26 cellular contexts compared by ENCODE assay signal in genomic region chr6:153613719-153614455, GRCh38.
"Had no signal": no experiment of that assay in that cellular context is flagged by ENCODE, and none has a peak within 500 bp of the region (broad histone marks: within the 10 kb centered on the region; RNA-seq: fewer than 3 reads in every experiment).

No MANE protein-coding gene starts in this region.

- H3K27ac ChIP-seq: breast epithelium, cardiac muscle cell, coronary artery, esophagus muscularis mucosa, foreskin keratinocyte, gastrocnemius medialis had no signal

- H3K4me3 ChIP-seq: breast epithelium, cardiac muscle cell, coronary artery, esophagus muscularis mucosa, gastrocnemius medialis had no signal

- H3K36me3 ChIP-seq: breast epithelium, cardiac muscle cell, esophagus muscularis mucosa, gastrocnemius medialis had no signal

- H3K4me1 ChIP-seq: foreskin keratinocyte, gastrocnemius medialis had no signal

- ATAC-seq: activated CD4-positive, alpha-beta T cell treated with anti-CD3 and anti-CD28 coated beads for 36 hours; activated naive CD4-positive, alpha-beta T cell treated with anti-CD3 and anti-CD28 coated beads, Interleukin-2, amount 50 U/mL, for 72 hours; activated T-cell treated with anti-CD3 and anti-CD28 coated beads, Interleukin-2, amount 50 U/mL, for 72 hours; effector memory CD8-positive, alpha-beta T cell; foreskin keratinocyte; gastrocnemius medialis; T-helper 17 cell had no signal

- H3K9me3 ChIP-seq: breast epithelium, esophagus muscularis mucosa, gastrocnemius medialis had no signal

- DNase-seq: activated CD4-positive, alpha-beta memory T cell treated with anti-CD3 and anti-CD28 coated beads, Interleukin-2, amount 10 ng/mL, durations not matched to agents 7 days and 5 days; activated CD4-positive, alpha-beta T cell treated with anti-CD3 and anti-CD28 coated beads for 36 hours; activated CD4-positive, alpha-beta T cell treated with anti-CD3 and anti-CD28 coated beads, Interleukin-2, amount 10 ng/mL, durations not matched to agents 24 days and 14 days; activated CD4-positive, CD25-positive, alpha-beta regulatory T cell; activated CD4-positive, CD25-positive, alpha-beta regulatory T cell treated with anti-CD3 and anti-CD28 coated beads, Interleukin-2, amount 50 U/mL, for 72 hours; activated CD8-positive, alpha-beta memory T cell treated with anti-CD3 and anti-CD28 coated beads, Interleukin-2, amount 50 U/mL, for 48 hours; activated gamma-delta T cell; activated naive CD4-positive, alpha-beta T cell; activated naive CD4-positive, alpha-beta T cell treated with anti-CD3 and anti-CD28 coated beads, Interleukin-2, amount 10 ng/mL, durations not matched to agents 7 days and 5 days; activated naive CD8-positive, alpha-beta T cell treated with anti-CD3 and anti-CD28 coated beads, Interleukin-2, amount 10 ng/mL, durations not matched to agents 7 days and 5 days; activated T-cell treated with anti-CD3 and anti-CD28 coated beads for 4 hours; activated T-cell treated with anti-CD3 and anti-CD28 coated beads, Interleukin-2, amount 50 U/mL, for 24 hours; activated T-cell treated with anti-CD3 and anti-CD28 coated beads, Interleukin-2, amount 50 U/mL, for 72 hours; effector CD4-positive, alpha-beta T cell; effector memory CD8-positive, alpha-beta T cell; erythroblast; foreskin keratinocyte; gastrocnemius medialis; glutamatergic neuron; T-helper 1 cell; T-helper 17 cell had no signal

- H3K27me3 ChIP-seq: breast epithelium, cardiac muscle cell, esophagus muscularis mucosa, foreskin keratinocyte, gastrocnemius medialis had no signal
